ENCODE assay signal across 28 cellular contexts in genomic region chr20:23925789-23926525, GRCh38. TPM values are rescaled to one million over a fixed set of nuclear protein-coding genes. Genes with fewer than 3 reads are reported as not detected.
DNase-seq lines count a peak whose midpoint lies in the region; ATAC-seq and TF ChIP-seq lines count a peak whose summit lies in the region.
"Had no signal": no experiment of that assay in that cellular context is flagged by ENCODE, and none has a peak within 500 bp of the region (broad histone marks: within the 10 kb centered on the region; RNA-seq: fewer than 3 reads in every experiment).

No MANE protein-coding gene starts in this region.

- no peak for DNase-seq in natural killer cell treated with Interleukin-12 subunit alpha and Interleukin-12 subunit beta and Interleukin-15 and Interleukin-18, amount 100 ng/mL, for 72 hours (ENCODE audit: low spot score)
- DNase-seq in natural killer cell (no peak), WERI-Rb-1 (peak; percentile 40), esophagus muscularis mucosa (ENCODE audit: extremely low spot score) (peak; percentile 85), Right ventricle myocardium inferior (ENCODE audit: missing footprints) (no peak), foreskin keratinocyte (no peak)
- DNase-seq: 8988T; ACHN; Caco-2; CD4-positive, alpha-beta memory T cell; DMS 273 treated with DMSO at 0.1 percent for 48 hours; DMS79; GF-D8; NCI-H1092; NCI-H1417 treated with DMSO at 0.1 percent for 48 hours; NCI-H187; NCI-H2081 treated with DMSO at 0.1 percent for 48 hours; NCI-H2171; NCI-H226; NCI-H510A treated with DMSO at 0.1 percent for 48 hours; Right ventricle myocardium superior had no signal

- intact Hi-C loops in natural killer cell (cut with micrococcal nuclease), result no loop called here
- intact Hi-C loops in esophagus muscularis mucosa (cut with DNase I), result no loop called here
- intact Hi-C loops in Right ventricle myocardium inferior (cut with DNase I), result no loop called here

- H3K27ac Mint-ChIP-seq in natural killer cell treated with Interleukin-12 subunit alpha and Interleukin-12 subunit beta and Interleukin-15 and Interleukin-18, amount 100 ng/mL, for 72 hours, result no peak overlapping the region
- no peak overlapping the region for H3K27ac Mint-ChIP-seq in natural killer cell
- H3K27ac Mint-ChIP-seq in stimulated activated memory B cell treated with anti-CD40 and anti-IgM and Interleukin-4, amounts not matched to agents 10 μg/mL and 1 μg/mL and 100 μg/mL, for 72 hours, result no peak overlapping the region

- H3K4me3 Mint-ChIP-seq in natural killer cell treated with Interleukin-12 subunit alpha and Interleukin-12 subunit beta and Interleukin-15 and Interleukin-18, amount 100 ng/mL, for 72 hours, result peak overlapping the region; percentile 55
- H3K4me3 Mint-ChIP-seq in natural killer cell, result no peak overlapping the region
- no peak overlapping the region for H3K4me3 Mint-ChIP-seq in stimulated activated memory B cell treated with anti-CD40 and anti-IgM and Interleukin-4, amounts not matched to agents 10 μg/mL and 1 μg/mL and 100 μg/mL, for 72 hours
- H3K4me3 Mint-ChIP-seq: CD4-positive, alpha-beta memory T cell had no signal

- H3K27ac ChIP-seq in WERI-Rb-1 (peak overlapping the region; percentile 39), esophagus muscularis mucosa (replicated peaks in 1 of 4) (no peak overlapping the region), foreskin keratinocyte (no peak overlapping the region)
- H3K27ac ChIP-seq: HL-60, SJSA1 had no signal

- H3K9me3 Mint-ChIP-seq in natural killer cell treated with Interleukin-12 subunit alpha and Interleukin-12 subunit beta and Interleukin-15 and Interleukin-18, amount 100 ng/mL, for 72 hours, result peaks cover 8% of the 10 kb centered on the region
- H3K9me3 Mint-ChIP-seq in natural killer cell, result peaks cover 2 to 9% of the 10 kb centered on the region in 2 donors
- H3K9me3 Mint-ChIP-seq in stimulated activated memory B cell treated with anti-CD40 and anti-IgM and Interleukin-4, amounts not matched to agents 10 μg/mL and 1 μg/mL and 100 μg/mL, for 72 hours, result peaks cover 6% of the 10 kb centered on the region

- ATAC-seq in natural killer cell treated with Interleukin-12 subunit alpha and Interleukin-12 subunit beta and Interleukin-15 and Interleukin-18, amount 100 ng/mL, for 72 hours, result peak; percentile 19 to 50
- ATAC-seq in natural killer cell (no peak), Right ventricle myocardium inferior (no peak), HG03520 (IDR thresholded peaks at IDR 0.05; ENCODE audit: unreplicated experiment) (no peak), foreskin keratinocyte (no peak)
- no peak for ATAC-seq in stimulated activated memory B cell treated with anti-CD40 and anti-IgM and Interleukin-4, amounts not matched to agents 10 μg/mL and 1 μg/mL and 100 μg/mL, for 72 hours
- ATAC-seq: HCT116 had no signal

- TF ChIP-seq POLR2A in esophagus muscularis mucosa (IDR thresholded peaks at IDR 0.05; ENCODE audit: low read depth), result no peak

- H3K4me1 ChIP-seq in esophagus muscularis mucosa (peaks cover 2 to 6% (median 4%) of the 10 kb centered on the region in 4 donors), foreskin keratinocyte (no peaks in the 10 kb centered on the region)

- H3K4me3 ChIP-seq in WERI-Rb-1 (ENCODE audit: low read depth, low read length), result no peak overlapping the region
- H3K4me3 ChIP-seq in esophagus muscularis mucosa, result no peak overlapping the region
- H3K4me3 ChIP-seq: SJSA1 had no signal

- H3K36me3 ChIP-seq in WERI-Rb-1 (no peaks in the 10 kb centered on the region), esophagus muscularis mucosa (no peaks in the 10 kb centered on the region)
- H3K36me3 ChIP-seq: SJSA1 had no signal

- TF ChIP-seq CTCF in natural killer cell (IDR thresholded peaks at IDR 0.05), result no peak
- no peak for TF ChIP-seq CTCF in WERI-Rb-1 (IDR thresholded peaks at IDR 0.05; ENCODE audit: low read depth, low read length)
- no peak for TF ChIP-seq CTCF in esophagus muscularis mucosa (IDR thresholded peaks at IDR 0.05)
- TF ChIP-seq CTCF in foreskin keratinocyte (conservative IDR thresholded peaks at IDR 0.05), result no peak

- H3K9me3 ChIP-seq in WERI-Rb-1 (ENCODE audit: severe bottlenecking) (no peaks in the 10 kb centered on the region), esophagus muscularis mucosa (no peaks in the 10 kb centered on the region)
- H3K9me3 ChIP-seq: SJSA1 had no signal

- 81% methylated on average over 6 of the region's 6 CpGs for WGBS in esophagus muscularis mucosa

- peaks cover 19 to 29% of the 10 kb centered on the region in 2 donors for H3K27me3 Mint-ChIP-seq in natural killer cell treated with Interleukin-12 subunit alpha and Interleukin-12 subunit beta and Interleukin-15 and Interleukin-18, amount 100 ng/mL, for 72 hours
- H3K27me3 Mint-ChIP-seq in natural killer cell (ENCODE audit: low read depth in 2 of 2), result peaks cover 43 to 49% of the 10 kb centered on the region in 2 donors
- peaks cover 19% of the 10 kb centered on the region for H3K27me3 Mint-ChIP-seq in stimulated activated memory B cell treated with anti-CD40 and anti-IgM and Interleukin-4, amounts not matched to agents 10 μg/mL and 1 μg/mL and 100 μg/mL, for 72 hours

- H3K36me3 Mint-ChIP-seq in natural killer cell treated with Interleukin-12 subunit alpha and Interleukin-12 subunit beta and Interleukin-15 and Interleukin-18, amount 100 ng/mL, for 72 hours, result peaks cover 12% of the 10 kb centered on the region
- H3K36me3 Mint-ChIP-seq in natural killer cell, result peaks cover 14% of the 10 kb centered on the region
- no peaks in the 10 kb centered on the region for H3K36me3 Mint-ChIP-seq in stimulated activated memory B cell treated with anti-CD40 and anti-IgM and Interleukin-4, amounts not matched to agents 10 μg/mL and 1 μg/mL and 100 μg/mL, for 72 hours

- H3K27me3 ChIP-seq in WERI-Rb-1 (ENCODE audit: insufficient read depth, low read depth, severe bottlenecking) (no peaks in the 10 kb centered on the region), esophagus muscularis mucosa (no peaks in the 10 kb centered on the region), foreskin keratinocyte (no peaks in the 10 kb centered on the region)
- H3K27me3 ChIP-seq: SJSA1 had no signal

- H3K4me1 Mint-ChIP-seq in natural killer cell treated with Interleukin-12 subunit alpha and Interleukin-12 subunit beta and Interleukin-15 and Interleukin-18, amount 100 ng/mL, for 72 hours (ENCODE audit: low read depth in 2 of 2), result peaks cover 53 to 54% of the 10 kb centered on the region in 2 donors
- H3K4me1 Mint-ChIP-seq in natural killer cell, result peaks cover 64 to 82% of the 10 kb centered on the region in 2 donors
- no peaks in the 10 kb centered on the region for H3K4me1 Mint-ChIP-seq in stimulated activated memory B cell treated with anti-CD40 and anti-IgM and Interleukin-4, amounts not matched to agents 10 μg/mL and 1 μg/mL and 100 μg/mL, for 72 hours

- TF ChIP-seq EP300 in esophagus muscularis mucosa (IDR thresholded peaks at IDR 0.05), result no peak

RNA-seq across cellular contexts. Expression of gene CST5, which starts 46.4 kb away (rescaled TPM):
- not detected for total RNA-seq in natural killer cell treated with Interleukin-12 subunit alpha and Interleukin-12 subunit beta and Interleukin-15 and Interleukin-18, amount 100 ng/mL, for 72 hours
- not detected for total RNA-seq in natural killer cell
- 1 to 10 TPM in 3 of 4 donors, not detected in 1; 1.4 to 4.5 (median 3.7) TPM for total RNA-seq in esophagus muscularis mucosa
- not detected for total RNA-seq in Right ventricle myocardium inferior
- total RNA-seq in foreskin keratinocyte, result not detected in 2 replicates
- not detected in 2 replicates for polyA plus RNA-seq in foreskin keratinocyte
- total RNA-seq: Caco-2; CD4-positive, alpha-beta memory T cell; H4; Right ventricle myocardium superior; SJSA1 had no signal
- polyA plus RNA-seq: BJ; CD4-positive, alpha-beta memory T cell had no signal

Comparison
In these comparisons a context has a peak if more than half of its experiments do, and no peak if none do; other contexts are left out.
1. ATAC-seq: peak in natural killer cell treated with Interleukin-12 subunit alpha and Interleukin-12 subunit beta and Interleukin-15 and Interleukin-18, amount 100 ng/mL, for 72 hours (2 of 2); none in natural killer cell (0 of 3), stimulated activated memory B cell treated with anti-CD40 and anti-IgM and Interleukin-4, amounts not matched to agents 10 μg/mL and 1 μg/mL and 100 μg/mL, for 72 hours (single experiment), Right ventricle myocardium inferior (single experiment), HG03520 (single experiment) and foreskin keratinocyte (single experiment).
2. DNase-seq: peak in WERI-Rb-1 (single experiment) and esophagus muscularis mucosa (single experiment); none in natural killer cell treated with Interleukin-12 subunit alpha and Interleukin-12 subunit beta and Interleukin-15 and Interleukin-18, amount 100 ng/mL, for 72 hours (single experiment), natural killer cell (single experiment), Right ventricle myocardium inferior (single experiment) and foreskin keratinocyte (0 of 2).